In the genomic region with DNA sequence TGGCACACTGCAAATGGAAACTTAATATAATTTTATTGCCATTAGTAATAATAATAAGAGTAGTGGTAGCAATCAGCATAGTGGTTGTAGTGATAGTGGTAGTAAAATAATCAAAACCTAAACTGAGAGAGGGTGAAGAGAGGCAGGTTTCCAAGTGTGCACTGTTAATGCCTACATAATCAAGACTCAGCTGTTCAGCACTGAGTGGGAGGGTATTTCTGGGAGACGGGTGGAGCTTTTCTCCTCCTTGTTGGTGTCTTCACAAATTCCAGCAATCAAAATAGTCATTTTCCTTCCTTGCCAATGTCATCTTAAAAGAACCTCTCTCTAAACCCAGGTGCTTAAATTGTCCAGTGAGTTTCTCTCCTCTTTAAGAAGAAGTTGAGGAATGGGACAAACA, we compare ENCODE assay signal across 35 cellular contexts.
"Had no signal": no experiment of that assay in that cellular context is flagged by ENCODE, and none has a peak within 500 bp of the region (broad histone marks: within the 10 kb centered on the region; RNA-seq: fewer than 3 reads in every experiment).

No MANE protein-coding gene starts in this region.

- DNase-seq: Karpas-422, Kasumi-1, KBM-7, KG1, MM.1S, MV-4-11, NCI-H1048, NCI-H1092, NCI-H1092 treated with DMSO at 0.1 percent for 48 hours, NCI-H1105, NCI-H1105 treated with DMSO at 0.1 percent for 48 hours, NCI-H1417, NCI-H1417 treated with DMSO at 0.1 percent for 48 hours, NCI-H1436, NCI-H1436 treated with DMSO at 0.1 percent for 48 hours, NCI-H146, NCI-H1694, NCI-H1694 treated with DMSO at 0.1 percent for 48 hours, NCI-H187, NCI-H187 treated with DMSO at 0.1 percent for 48 hours, NCI-H1930, NCI-H2029, NCI-H2029 treated with DMSO at 0.1 percent for 48 hours, NCI-H2081, NCI-H2081 treated with DMSO at 0.1 percent for 48 hours, NCI-H2107, NCI-H2171, NCI-H2171 treated with DMSO at 0.1 percent for 48 hours, NCI-H2227 treated with DMSO at 0.1 percent for 48 hours, NCI-H226, NCI-H345, NCI-H446, NCI-H446 treated with DMSO at 0.1 percent for 48 hours, NCI-H510A had no signal

- H3K27ac ChIP-seq: KMS-11 had no signal

- H3K4me2 ChIP-seq: KMS-11 had no signal

- H3K9ac ChIP-seq: KMS-11 had no signal
